8 cellular contexts compared by ENCODE assay signal in genomic region chr19:43594710-43595604, GRCh38. TPM values are rescaled to one million over a fixed set of nuclear protein-coding genes. Genes with fewer than 3 reads are reported as not detected.
DNase-seq lines count a peak whose midpoint lies in the region; ATAC-seq and TF ChIP-seq lines count a peak whose summit lies in the region.

No MANE protein-coding gene starts in this region.

- H3K79me2 ChIP-seq in KMS-11 (ENCODE audit: insufficient read depth, low read depth) = peaks cover 35% of the 10 kb centered on the region

- H2AFZ ChIP-seq in KMS-11 (ENCODE audit: low read depth) = peak overlapping the region; percentile 64

- 1% methylated on average over 63 to 64 of the region's 64 CpGs for WGBS in aorta, 2 donors

- peaks cover 30% of the 10 kb centered on the region for H3K4me1 Mint-ChIP-seq in activated naive CD8-positive, alpha-beta T cell treated with anti-CD3 and anti-CD28 coated beads for 36 hours

- H3K4me3 ChIP-seq in GM06990 (replicated peaks; ENCODE audit: low read depth, low read length) (peak overlapping the region; percentile 93), KMS-11 (IDR thresholded peaks at IDR 0.05; ENCODE audit: insufficient read depth, low read depth, low read length) (no peak overlapping the region), left ventricle myocardium inferior (peak overlapping the region; percentile 82), rectal smooth muscle tissue (ENCODE audit: low read length) (peak overlapping the region; percentile 62), aorta (ENCODE audit: low read length in 2 of 2) (peak overlapping the region; percentile 15 to 74)

- H3K27me3 Mint-ChIP-seq in activated naive CD8-positive, alpha-beta T cell treated with anti-CD3 and anti-CD28 coated beads for 36 hours = no peaks in the 10 kb centered on the region

- peak; percentile 84 for DNase-seq in GM06990 (ENCODE audit: extremely low read depth, insufficient read length)
- DNase-seq in SKM-1 (lab: John Stamatoyannopoulos, UW; ENCODE audit: unreplicated experiment) = peak; percentile 22
- DNase-seq in activated naive CD8-positive, alpha-beta T cell treated with anti-CD3 and anti-CD28 coated beads for 36 hours = peak; percentile 80
- DNase-seq in left ventricle myocardium inferior = no peak
- peak; percentile 78 to 82 for DNase-seq in aorta

- H3K9ac ChIP-seq in KMS-11 (peak overlapping the region; percentile 95), rectal smooth muscle tissue (ENCODE audit: low read length) (peak overlapping the region; percentile 35)

- H3K4me1 ChIP-seq in KMS-11 (ENCODE audit: low read depth, poor library complexity, severe bottlenecking) (peaks cover 14% of the 10 kb centered on the region), left ventricle myocardium inferior (peaks cover 47% of the 10 kb centered on the region), rectal smooth muscle tissue (ENCODE audit: control insufficient read depth, insufficient read depth, low read length) (peaks cover 13% of the 10 kb centered on the region), aorta (ENCODE audit: control insufficient read depth in 1 of 2, insufficient read depth in 2 of 2, low read length in 2 of 2) (peaks cover 0 to 5% of the 10 kb centered on the region in 2 donors)

- H3K9me3 ChIP-seq in left ventricle myocardium inferior (replicated peaks) (no peaks in the 10 kb centered on the region), aorta (ENCODE audit: control insufficient read depth, low read length) (no peaks in the 10 kb centered on the region)

- intact Hi-C loops in left ventricle myocardium inferior (cut with micrococcal nuclease) = no loop called here
- intact Hi-C loops in aorta (cut with DNase I) = loop anchor here in 1 of 2 donors (5.0 kb wide), 1 partner anchor 58 kb away; no protein-coding TSS in a partner anchor

- peak overlapping the region; percentile 100 for H3K4me3 Mint-ChIP-seq in activated naive CD8-positive, alpha-beta T cell treated with anti-CD3 and anti-CD28 coated beads for 36 hours

- H3K27ac Mint-ChIP-seq in activated naive CD8-positive, alpha-beta T cell treated with anti-CD3 and anti-CD28 coated beads for 36 hours = peak overlapping the region; percentile 98

- H3K27me3 ChIP-seq in GM06990 (replicated peaks; ENCODE audit: control insufficient read depth, insufficient read depth, low read length) (no peaks in the 10 kb centered on the region), KMS-11 (ENCODE audit: insufficient read depth, low read depth) (no peaks in the 10 kb centered on the region), left ventricle myocardium inferior (ENCODE audit: low read depth) (no peaks in the 10 kb centered on the region), rectal smooth muscle tissue (ENCODE audit: control insufficient read depth, insufficient read depth, low read length) (no peaks in the 10 kb centered on the region), aorta (ENCODE audit: control insufficient read depth in 1 of 2, insufficient read depth in 2 of 2, low read length in 1 of 2) (no peaks in the 10 kb centered on the region)

- H3K9me3 Mint-ChIP-seq in activated naive CD8-positive, alpha-beta T cell treated with anti-CD3 and anti-CD28 coated beads for 36 hours = no peaks in the 10 kb centered on the region

- TF ChIP-seq CTCF in GM06990 (IDR thresholded peaks at IDR 0.05; ENCODE audit: insufficient read depth, low read length, poor library complexity, severe bottlenecking) (peak; percentile 95), KMS-11 (conservative IDR thresholded peaks at IDR 0.05; ENCODE audit: low read depth, low read length) (peak; percentile 79), left ventricle myocardium inferior (IDR thresholded peaks at IDR 0.05; ENCODE audit: borderline replicate concordance) (peak; percentile 52)

- H3K4me2 ChIP-seq in KMS-11 = peak overlapping the region; percentile 65

- H3K27ac ChIP-seq in KMS-11 = peak overlapping the region; percentile 93
- H3K27ac ChIP-seq in left ventricle myocardium inferior (replicated peaks) = peak overlapping the region; percentile 99
- H3K27ac ChIP-seq in rectal smooth muscle tissue (ENCODE audit: low read depth, low read length) = peak overlapping the region; percentile 81
- H3K27ac ChIP-seq in aorta (ENCODE audit: low read depth in 1 of 2, low read length in 2 of 2) = peak overlapping the region in 1 of 2 donors; percentile 50

- no peaks in the 10 kb centered on the region for H4K20me1 ChIP-seq in KMS-11 (ENCODE audit: insufficient read depth)

- H3K36me3 ChIP-seq in GM06990 (ENCODE audit: control insufficient read depth, insufficient read depth, low read length) (peaks cover 21% of the 10 kb centered on the region), KMS-11 (ENCODE audit: insufficient read depth) (no peaks in the 10 kb centered on the region), left ventricle myocardium inferior (peaks cover 58% of the 10 kb centered on the region), rectal smooth muscle tissue (ENCODE audit: control insufficient read depth, insufficient read depth, low read length) (peaks cover 20% of the 10 kb centered on the region), aorta (ENCODE audit: control insufficient read depth in 1 of 2, insufficient read depth in 2 of 2, low read length in 1 of 2) (peaks cover 0 to 10% of the 10 kb centered on the region in 2 donors)

- peak; percentile 13 for ATAC-seq in aorta (ENCODE audit: low FRiP score)
- no peak for ATAC-seq in GM18517 (IDR thresholded peaks at IDR 0.05; ENCODE audit: unreplicated experiment)

- H3K36me3 Mint-ChIP-seq in activated naive CD8-positive, alpha-beta T cell treated with anti-CD3 and anti-CD28 coated beads for 36 hours = peaks cover 20% of the 10 kb centered on the region

RNA-seq across cellular contexts. Expression of gene IRGQ, which starts 1.0 kb away (rescaled TPM):
- 10 to 100 TPM; 19.8 to 24.6 TPM for total RNA-seq in activated naive CD8-positive, alpha-beta T cell treated with anti-CD3 and anti-CD28 coated beads for 36 hours
- 26.1 TPM for total RNA-seq in left ventricle myocardium inferior
- total RNA-seq in aorta = 10 to 100 TPM; 20.3 to 25.5 TPM
- polyA plus RNA-seq in aorta = 1 to 10 TPM; 4.3 to 7.2 TPM

RNA-seq across cellular contexts. Expression of gene ZNF576, which starts 1.4 kb away (rescaled TPM):
- total RNA-seq in activated naive CD8-positive, alpha-beta T cell treated with anti-CD3 and anti-CD28 coated beads for 36 hours = 10 to 100 TPM; 11.7 to 14.9 TPM
- 11.3 TPM for total RNA-seq in left ventricle myocardium inferior
- total RNA-seq in aorta = 10 to 100 TPM; 12.0 to 14.5 TPM
- polyA plus RNA-seq in aorta = 10 to 100 TPM; 11.4 to 15.7 TPM

RNA-seq across cellular contexts. Expression of gene SRRM5, which starts 16.9 kb away (rescaled TPM):
- under 1 TPM; 0.54 to 0.60 TPM for total RNA-seq in activated naive CD8-positive, alpha-beta T cell treated with anti-CD3 and anti-CD28 coated beads for 36 hours
- 0.30 TPM for total RNA-seq in left ventricle myocardium inferior
- under 1 TPM; 0.51 to 0.52 TPM for total RNA-seq in aorta
- under 1 TPM in 1 of 2 donors, not detected in 1; 0.69 TPM for polyA plus RNA-seq in aorta

RNA-seq across cellular contexts. Expression of gene PINLYP, which starts 19.4 kb away (rescaled TPM):
- total RNA-seq in activated naive CD8-positive, alpha-beta T cell treated with anti-CD3 and anti-CD28 coated beads for 36 hours = 10 to 100 TPM; 14.3 to 16.8 TPM
- 1.0 TPM for total RNA-seq in left ventricle myocardium inferior
- total RNA-seq in aorta = 10 to 100 TPM in 1 of 2 donors, 1 to 10 TPM in 1; 8.2 to 10.1 TPM
- polyA plus RNA-seq in aorta = 10 to 100 TPM; 20.8 to 22.9 TPM

RNA-seq across cellular contexts. Expression of gene XRCC1, which starts 19.6 kb away (rescaled TPM):
- 10 to 100 TPM; 35.4 to 36.8 TPM for total RNA-seq in activated naive CD8-positive, alpha-beta T cell treated with anti-CD3 and anti-CD28 coated beads for 36 hours
- total RNA-seq in left ventricle myocardium inferior = 12.8 TPM
- 10 to 100 TPM; 22.3 to 30.2 TPM for total RNA-seq in aorta
- polyA plus RNA-seq in aorta = 10 to 100 TPM; 12.1 to 27.2 TPM
